In the genomic region with DNA sequence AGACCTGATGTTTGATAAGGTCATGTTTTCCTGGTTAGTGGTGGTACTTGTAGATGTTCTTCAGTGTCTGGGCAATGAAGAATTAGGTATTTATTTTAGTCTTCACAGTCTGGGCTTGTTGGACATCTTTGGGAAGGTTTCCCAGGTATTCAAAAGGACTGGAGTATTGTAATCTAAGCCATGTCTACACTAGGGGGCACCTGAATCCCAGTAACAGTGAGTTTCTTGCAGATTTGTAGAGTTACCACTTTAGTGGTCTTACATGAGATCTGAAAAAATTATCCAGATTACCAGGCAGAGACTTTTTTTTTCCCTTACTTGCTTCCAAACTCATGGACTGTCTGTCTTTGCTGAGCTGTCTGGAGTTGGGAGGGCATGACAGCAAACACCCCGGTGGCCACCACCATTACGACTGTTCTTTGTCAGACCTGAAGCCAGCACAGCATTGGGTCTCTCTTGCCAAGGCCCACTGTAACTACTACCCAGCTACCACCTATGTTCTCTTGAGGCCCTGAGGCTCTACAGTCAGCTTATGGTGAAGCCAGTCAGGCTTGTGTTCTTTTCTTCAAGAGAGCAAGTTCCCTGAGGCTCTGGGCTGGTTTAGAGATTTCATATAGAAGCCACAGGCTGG, we compare ENCODE assay signal across 16 cellular contexts.
A peak's percentile ranks its signal among the peaks of the same experiment; 100 is the strongest.
DNase-seq lines count a peak whose midpoint lies in the region; TF ChIP-seq lines count a peak whose summit lies in the region.
"Had no signal": no experiment of that assay in that cellular context is flagged by ENCODE, and none has a peak within 500 bp of the region (broad histone marks: within the 10 kb centered on the region; RNA-seq: fewer than 3 reads in every experiment).

No MANE protein-coding gene starts in this region.

- intact Hi-C loops in head of caudate nucleus (cut with DNase I) = no loop called here

- H3K4me3 ChIP-seq in neuronal stem cell (ENCODE audit: low read length in 2 of 2) = no peak overlapping the region
- H3K4me3 ChIP-seq: BLaER1 had no signal

- H3K23ac ChIP-seq in neuronal stem cell (ENCODE audit: low read depth, low read length, poor library complexity) = no peak overlapping the region

- no peaks in the 10 kb centered on the region for H3K79me1 ChIP-seq in neuronal stem cell (ENCODE audit: low read depth, low read length)

- H3K4me2 ChIP-seq in neuronal stem cell (ENCODE audit: insufficient read depth, low read length, poor library complexity, severe bottlenecking) = no peak overlapping the region
- H3K4me2 ChIP-seq: BLaER1 had no signal

- no peak overlapping the region for H3K9ac ChIP-seq in neuronal stem cell (ENCODE audit: low read depth, low read length, poor library complexity)
- H3K9ac ChIP-seq: BLaER1 had no signal

- H4K91ac ChIP-seq in neuronal stem cell (ENCODE audit: low read depth, low read length, poor library complexity) = no peak overlapping the region

- H3K9me3 ChIP-seq in neuronal stem cell (replicated peaks in 1 of 2; ENCODE audit: control insufficient read depth in 2 of 2, insufficient read depth in 1 of 2, low read depth in 1 of 2, low read length in 2 of 2) = no peaks in the 10 kb centered on the region
- H3K9me3 ChIP-seq: BLaER1 had no signal

- H3K27me3 ChIP-seq in neuronal stem cell (ENCODE audit: control insufficient read depth in 3 of 3, insufficient read depth in 3 of 3, low read depth in 1 of 3, low read length in 3 of 3) = no peaks in the 10 kb centered on the region
- H3K27me3 ChIP-seq: BLaER1 had no signal

- H3K4ac ChIP-seq in neuronal stem cell (ENCODE audit: low read length) = peak overlapping the region; percentile 4

- no peak overlapping the region for H3K27ac ChIP-seq in VCaP
- H3K27ac ChIP-seq in neuronal stem cell (replicated peaks; ENCODE audit: low read length) = no peak overlapping the region
- no peak overlapping the region for H3K27ac ChIP-seq in caudate nucleus (ENCODE audit: low read depth, low read length)
- H3K27ac ChIP-seq: BLaER1 had no signal

- no peaks in the 10 kb centered on the region for H3K4me1 ChIP-seq in neuronal stem cell (ENCODE audit: control insufficient read depth in 2 of 2, insufficient read depth in 1 of 2, low read depth in 1 of 2, low read length in 2 of 2)
- H3K4me1 ChIP-seq: BLaER1 had no signal

- TF ChIP-seq CTCF in VCaP (conservative IDR thresholded peaks at IDR 0.05) = peak; percentile 42

- no peaks in the 10 kb centered on the region for H3K36me3 ChIP-seq in neuronal stem cell (replicated peaks in 1 of 2; ENCODE audit: control insufficient read depth in 2 of 2, insufficient read depth in 2 of 2, low read length in 2 of 2)
- H3K36me3 ChIP-seq: BLaER1 had no signal

- no CpG with 5 or more reads among the region's 2 CpGs for WGBS in neuronal stem cell (ENCODE audit: extremely low coverage in 2 of 2, insufficient read length in 2 of 2, insufficient replicate concordance in 1 of 2), 2 donors

- H2AFZ ChIP-seq in neuronal stem cell (ENCODE audit: low read length) = no peak overlapping the region

- H2BK12ac ChIP-seq in neuronal stem cell (ENCODE audit: low read length) = no peak overlapping the region

- DNase-seq in NCI-H1417 (lab: John Stamatoyannopoulos, UW) (peak in 2 of 3 experiments; percentile 3 to 48), NCI-H1417 treated with DMSO at 0.1 percent for 48 hours (lab: John Stamatoyannopoulos, UW) (no peak), NCI-H69 (lab: John Stamatoyannopoulos, UW) (peak; percentile 25), neuronal stem cell (ENCODE audit: low spot score) (no peak), hepatic stellate cell (ENCODE audit: low spot score) (no peak), head of caudate nucleus (no peak), caudate nucleus (lab: John Stamatoyannopoulos, UW) (no peak)
- DNase-seq: activated naive CD4-positive, alpha-beta T cell treated with anti-CD3 and anti-CD28 coated beads for 36 hours; activated T-cell treated with anti-CD3 and anti-CD28 coated beads for 4 hours; DMS153; hypothalamus; Karpas-422; stimulated activated naive B cell treated with anti-CD40 and anti-IgM and Interleukin-4, amounts not matched to agents 10 μg/mL and 1 μg/mL and 100 μg/mL, for 72 hours; SW 1271 had no signal

- H4K8ac ChIP-seq in neuronal stem cell (ENCODE audit: low read depth, low read length) = no peak overlapping the region

- H2BK15ac ChIP-seq in neuronal stem cell (ENCODE audit: low read length) = no peak overlapping the region

- no peak overlapping the region for H3K18ac ChIP-seq in neuronal stem cell (ENCODE audit: low read length)

- no peak overlapping the region for H2AK5ac ChIP-seq in neuronal stem cell (ENCODE audit: low read depth, low read length)

- H2BK5ac ChIP-seq in neuronal stem cell (ENCODE audit: low read length) = no peak overlapping the region

- no peak overlapping the region for H3K14ac ChIP-seq in neuronal stem cell (ENCODE audit: low read length)

- no peak overlapping the region for H2BK120ac ChIP-seq in neuronal stem cell (ENCODE audit: low read depth, low read length)

Comparison
In these comparisons a context has a peak if more than half of its experiments do, and no peak if none do; other contexts are left out.
1. DNase-seq: peak in NCI-H1417 (2 of 3) and NCI-H69 (single experiment); none in NCI-H1417 treated with DMSO at 0.1 percent for 48 hours (single experiment), neuronal stem cell (single experiment), hepatic stellate cell (single experiment), head of caudate nucleus (0 of 42) and caudate nucleus (0 of 61).